In genomic region chr11:64526795-64527194, GRCh38 we compare ENCODE assay signal across 22 cellular contexts. TPM values are rescaled to one million over a fixed set of nuclear protein-coding genes. Genes with fewer than 3 reads are reported as not detected.
DNase-seq lines count a peak whose midpoint lies in the region; ATAC-seq, FAIRE-seq and TF ChIP-seq lines count a peak whose summit lies in the region.
"Had no signal": no experiment of that assay in that cellular context is flagged by ENCODE, and none has a peak within 500 bp of the region (broad histone marks: within the 10 kb centered on the region; RNA-seq: fewer than 3 reads in every experiment).

No MANE protein-coding gene starts in this region.

- no peak for TF ChIP-seq POLR2A in K562 (conservative IDR thresholded peaks at IDR 0.05)

- H2AFZ ChIP-seq in K562 (ENCODE audit: low read depth, low read length): no peak overlapping the region

- H3K9me1 ChIP-seq in K562 (ENCODE audit: control insufficient read depth, insufficient read depth, low read length): no peaks in the 10 kb centered on the region

- 1% methylated on average over 7 of the region's 7 CpGs for WGBS in K562 (ENCODE audit: insufficient coverage, low coverage, missing lambda C conversion rate)

- H3K4me2 ChIP-seq in BLaER1 treated with 17β-estradiol and CSF1 and Interleukin-3, amounts not matched to agents 10 nM and 100 nM: peak overlapping the region in 7 of 11 experiments; percentile 5 to 40 (median 31); a peak in 8 of 22 replicates
- H3K4me2 ChIP-seq in K562 (ENCODE audit: insufficient read depth, low read length): no peak overlapping the region

- ATAC-seq in K562: no peak
- ATAC-seq in omental fat pad (ENCODE audit: low FRiP score): no peak
- ATAC-seq in esophagus mucosa: no peak
- ATAC-seq: HepG2 had no signal

- H3K4me3 ChIP-seq in BLaER1 treated with 17β-estradiol and CSF1 and Interleukin-3, amounts not matched to agents 10 nM and 100 nM: no peak overlapping the region
- no peak overlapping the region for H3K4me3 ChIP-seq in K562

- intact Hi-C loops in K562 (cut with micrococcal nuclease): no loop called here

- no peak for DNase-seq in K562 (ENCODE audit: extremely low read depth in 1 of 4, low spot score in 3 of 4)
- DNase-seq in omental fat pad (ENCODE audit: low spot score): peak; percentile 10
- no peak for DNase-seq in nucleus accumbens (lab: John Stamatoyannopoulos, UW)
- no peak for DNase-seq in T-helper 1 cell
- DNase-seq in NCI-H2196 (lab: John Stamatoyannopoulos, UW; ENCODE audit: unreplicated experiment): no peak
- DNase-seq: 8988T; C1 segment of cervical spinal cord; CD4-positive, CD25-positive, alpha-beta regulatory T cell; CD8-positive, alpha-beta memory T cell; COR-L47; DMS 273 treated with DMSO at 0.1 percent for 48 hours; DMS53; DND-41; H9 had no signal

- CTCF ChIA-PET in K562 (lab: Yijun Ruan, JAX; ENCODE audit: low intra/inter-chr PET ratio): no interaction called here

- peaks cover 18 to 78% (median 38%) of the 10 kb centered on the region in 10 experiments for H3K4me1 ChIP-seq in BLaER1 treated with 17β-estradiol and CSF1 and Interleukin-3, amounts not matched to agents 10 nM and 100 nM
- H3K4me1 ChIP-seq in K562 (replicated peaks in 1 of 2; ENCODE audit: control insufficient read depth in 2 of 2, insufficient read depth in 2 of 2, low read length in 2 of 2): no peaks in the 10 kb centered on the region

- H3K9ac ChIP-seq in BLaER1 treated with 17β-estradiol and CSF1 and Interleukin-3, amounts not matched to agents 10 nM and 100 nM: no peak overlapping the region
- no peak overlapping the region for H3K9ac ChIP-seq in K562 (ENCODE audit: insufficient read depth in 1 of 2, low read depth in 2 of 2, low read length in 2 of 2)

- H3K36me3 ChIP-seq in BLaER1 treated with 17β-estradiol and CSF1 and Interleukin-3, amounts not matched to agents 10 nM and 100 nM: no peaks in the 10 kb centered on the region
- no peaks in the 10 kb centered on the region for H3K36me3 ChIP-seq in K562 (ENCODE audit: control insufficient read depth, insufficient read depth, low read length)

- no peak for TF ChIP-seq EP300 in K562 (IDR thresholded peaks at IDR 0.05; ENCODE audit: low read length)

- TF ChIP-seq RAD21 in K562 (CRISPR knock-in tag; conservative IDR thresholded peaks at IDR 0.05 in 1 of 2, IDR thresholded peaks at IDR 0.05 in 1 of 2): no peak

- FAIRE-seq in K562 (lab: Jason Lieb, UNC): no peak
- FAIRE-seq: G401.6, H1, HepG2 had no signal

- no peak for TF ChIP-seq CTCF in K562 (IDR thresholded peaks at IDR 0.05 in 2 of 3, conservative IDR thresholded peaks at IDR 0.05 in 1 of 3; ENCODE audit: insufficient read depth in 2 of 3, low read depth in 1 of 3, low read length in 3 of 3)
- TF ChIP-seq CTCF in omental fat pad (IDR thresholded peaks at IDR 0.05): no peak

- BruUV-seq in K562 (replicated peaks; lab: Mats Ljungman, UMichigan): no TSS peak

- POLR2A ChIA-PET in K562 (lab: Yijun Ruan, JAX): interaction anchor here (1.2 kb wide), 1 partner anchor 11 kb away, joined by 5 read pairs; no protein-coding TSS in a partner anchor

- 0 out of 22 replicates have a peak, but pooled peaks cover 0 to 2% (median 0%) of the 10 kb centered on the region in 11 experiments for H3K9me3 ChIP-seq in BLaER1 treated with 17β-estradiol and CSF1 and Interleukin-3, amounts not matched to agents 10 nM and 100 nM (replicated peaks in 1 of 11)
- H3K9me3 ChIP-seq in K562 (replicated peaks; ENCODE audit: control insufficient read depth, insufficient read depth, low read depth, low read length): no peaks in the 10 kb centered on the region

- in situ Hi-C loops in K562 (cut with MboI): no loop called here

- no peak overlapping the region for H3K27ac ChIP-seq in BLaER1 treated with 17β-estradiol and CSF1 and Interleukin-3, amounts not matched to agents 10 nM and 100 nM
- H3K27ac ChIP-seq in K562 (ENCODE audit: extremely low read depth, low read depth, low read length): no peak overlapping the region

- H3K27me3 ChIP-seq in BLaER1 treated with 17β-estradiol and CSF1 and Interleukin-3, amounts not matched to agents 10 nM and 100 nM: peaks cover 1 to 13% (median 6%) of the 10 kb centered on the region in 11 experiments; a peak in 19 of 22 replicates
- H3K27me3 ChIP-seq in K562 (ENCODE audit: control insufficient read depth in 2 of 2, insufficient read depth in 2 of 2, low read length in 2 of 2): peaks cover 77 to 88% of the 10 kb centered on the region in 2 experiments

- H4K20me1 ChIP-seq in BLaER1 treated with 17β-estradiol and CSF1 and Interleukin-3, amounts not matched to agents 10 nM and 100 nM: no peaks in the 10 kb centered on the region
- H4K20me1 ChIP-seq in K562 (replicated peaks; ENCODE audit: control insufficient read depth, insufficient read depth, low read length): no peaks in the 10 kb centered on the region; the same call in 1 of the 2 replicates

- no peaks in the 10 kb centered on the region for H3K79me2 ChIP-seq in K562 (ENCODE audit: control insufficient read depth, insufficient read depth, low read length)

TF ChIP-seq in K562, 482 proteins besides CTCF, POLR2A, EP300 and RAD21 (continues in another document):
- TF ChIP-seq EZH2 (IDR thresholded peaks at IDR 0.05; ENCODE audit: borderline replicate concordance, low read depth, low read length) (0 out of 2 replicates have a peak, but pooled peaks have one; percentile 37), BCLAF1 (IDR thresholded peaks at IDR 0.05; ENCODE audit: borderline replicate concordance in 1 of 2, control insufficient read depth in 1 of 2, low read depth in 2 of 2, low read length in 1 of 2) (no peak), NCOA6 (IDR thresholded peaks at IDR 0.05) (no peak)

RNA-seq across cellular contexts. Expression of gene SLC22A11, which starts 28.9 kb away (rescaled TPM):
- 0.39 TPM in 1 of 2 replicates, not detected in the other for total RNA-seq in K562 (2011; cell fraction: chromatin; rRNA removed; ENCODE audit: low replicate concordance)
- total RNA-seq in K562 (2011; cell fraction: nucleolus; rRNA removed): 0.17 and 0.26 TPM in 2 replicates
- 0.44 TPM in 1 of 2 replicates, not detected in the other for total RNA-seq in K562 (2011; cell fraction: nucleoplasm; rRNA removed)
- not detected in 2 replicates for total RNA-seq in K562 (2014; rRNA removed)
- total RNA-seq in K562 (2014; rRNA removed; fragmentation: Illumina TruSeq; extraction: Trizol): not detected in 2 replicates
- not detected in 2 replicates for total RNA-seq in K562 (2015; rRNA removed; fragmentation: Illumina TruSeq; extraction: Trizol)
- not detected in 2 replicates for total RNA-seq in K562 (2021)
- 0.07 TPM in 1 of 2 replicates, not detected in the other for polyA plus RNA-seq in K562 (2011; rRNA removed)
- 0.09 TPM in 1 of 2 replicates, not detected in the other for polyA plus RNA-seq in K562 (2011; cell fraction: cytosol; rRNA removed)
- polyA plus RNA-seq in K562 (2011; cell fraction: nucleus; rRNA removed): 0.08 and 0.28 TPM in 2 replicates
- 0.05 and 0.08 TPM in 2 replicates for polyA plus RNA-seq in K562 (2012)
- polyA plus RNA-seq in K562 (2014; fragmentation: Illumina TruSeq; extraction: Trizol): not detected in 2 replicates
- not detected for polyA plus RNA-seq in K562 (2014; fragmentation: Nextera tagmentation; extraction: Ambion mirVana)
- 0.07 TPM in 1 of 2 replicates, not detected in the other for polyA plus RNA-seq in K562 (2014; rRNA removed)
- polyA minus RNA-seq in K562 (2011; rRNA and poly(A)+ RNA removed): not detected in 2 replicates
- not detected in 2 replicates for polyA minus RNA-seq in K562 (2011; cell fraction: cytosol; rRNA and poly(A)+ RNA removed)
- not detected in 2 replicates for polyA minus RNA-seq in K562 (2011; cell fraction: nucleus; rRNA and poly(A)+ RNA removed)
- total RNA-seq in omental fat pad: not detected
- total RNA-seq in esophagus mucosa: not detected
- total RNA-seq: A673; CD4-positive, CD25-positive, alpha-beta regulatory T cell; CD8-positive, alpha-beta memory T cell; H1; H9 had no signal
- polyA plus RNA-seq: AG04450; CD4-positive, CD25-positive, alpha-beta regulatory T cell; CD8-positive, alpha-beta memory T cell; H1; IgD-negative memory B cell had no signal
